ENCODE assay signal across 22 cellular contexts in genomic region chr2:85652056-85652455, GRCh38. TPM values are rescaled to one million over a fixed set of nuclear protein-coding genes. Genes with fewer than 3 reads are reported as not detected.
"Had no signal": no experiment of that assay in that cellular context is flagged by ENCODE, and none has a peak within 500 bp of the region (broad histone marks: within the 10 kb centered on the region; RNA-seq: fewer than 3 reads in every experiment).

No MANE protein-coding gene starts in this region.

- FAIRE-seq: keratinocyte, pancreas had no signal

- H3K9me3 Mint-ChIP-seq: activated CD4-positive, alpha-beta T cell treated with anti-CD3 and anti-CD28 coated beads, Interleukin-2, amount 10 ng/mL, durations not matched to agents 24 days and 14 days; memory B cell; naive B cell; stimulated activated memory B cell treated with anti-CD40 and anti-IgM and Interleukin-4, amounts not matched to agents 10 μg/mL and 1 μg/mL and 100 μg/mL, for 72 hours had no signal

- H3K4me3 ChIP-seq: ascending aorta, breast epithelium, coronary artery, gastrocnemius medialis, left ventricle myocardium inferior, mucosa of descending colon, pancreas, right lobe of liver, spleen, vagina had no signal

- H3K4me1 ChIP-seq: ascending aorta, breast epithelium, gastrocnemius medialis, pancreas, vagina had no signal

- H3K9me3 ChIP-seq: ascending aorta, breast epithelium, gastrocnemius medialis, left ventricle myocardium inferior, mucosa of descending colon, pancreas, right lobe of liver, spleen, vagina had no signal

- H3K27ac ChIP-seq: breast epithelium, coronary artery, gastrocnemius medialis, left ventricle myocardium inferior, pancreas, right lobe of liver, vagina had no signal

- ATAC-seq: gastrocnemius medialis; mucosa of descending colon; stimulated activated memory B cell treated with anti-CD40 and anti-IgM and Interleukin-4, amounts not matched to agents 10 μg/mL and 1 μg/mL and 100 μg/mL, for 72 hours had no signal

- H3K27ac Mint-ChIP-seq: activated CD4-positive, alpha-beta T cell treated with anti-CD3 and anti-CD28 coated beads, Interleukin-2, amount 10 ng/mL, durations not matched to agents 24 days and 14 days; memory B cell; naive B cell; stimulated activated memory B cell treated with anti-CD40 and anti-IgM and Interleukin-4, amounts not matched to agents 10 μg/mL and 1 μg/mL and 100 μg/mL, for 72 hours had no signal

- DNase-seq: activated CD4-positive, alpha-beta T cell treated with anti-CD3 and anti-CD28 coated beads, Interleukin-2, amount 10 ng/mL, durations not matched to agents 24 days and 14 days; activated CD8-positive, alpha-beta memory T cell treated with anti-CD3 and anti-CD28 coated beads for 24 hours; activated CD8-positive, alpha-beta memory T cell treated with anti-CD3 and anti-CD28 coated beads, Interleukin-2, amount 50 U/mL, for 48 hours; activated effector memory CD4-positive, alpha-beta T cell treated with anti-CD3 and anti-CD28 coated beads, Interleukin-2, amount 50 U/mL, for 16 hours; activated naive CD4-positive, alpha-beta T cell treated with anti-CD3 and anti-CD28 coated beads, Interleukin-2, amount 50 U/mL, for 16 hours; activated T-cell treated with anti-CD3 and anti-CD28 coated beads, Interleukin-2, amount 50 U/mL, for 48 hours; erythroblast; gastrocnemius medialis; left ventricle myocardium inferior; naive B cell; pancreas; right lobe of liver; spleen; stimulated activated CD4-positive, alpha-beta T cell treated with anti-CD3 and anti-CD28 coated beads, Interleukin-4, amount 100 ng/mL, for 4 hours had no signal

- H3K27me3 Mint-ChIP-seq: activated CD4-positive, alpha-beta T cell treated with anti-CD3 and anti-CD28 coated beads, Interleukin-2, amount 10 ng/mL, durations not matched to agents 24 days and 14 days; memory B cell; naive B cell; stimulated activated memory B cell treated with anti-CD40 and anti-IgM and Interleukin-4, amounts not matched to agents 10 μg/mL and 1 μg/mL and 100 μg/mL, for 72 hours had no signal

- H3K27me3 ChIP-seq: ascending aorta, breast epithelium, gastrocnemius medialis, pancreas, right lobe of liver, spleen, vagina had no signal

- H3K4me3 Mint-ChIP-seq: activated CD4-positive, alpha-beta T cell treated with anti-CD3 and anti-CD28 coated beads, Interleukin-2, amount 10 ng/mL, durations not matched to agents 24 days and 14 days; memory B cell; naive B cell; stimulated activated memory B cell treated with anti-CD40 and anti-IgM and Interleukin-4, amounts not matched to agents 10 μg/mL and 1 μg/mL and 100 μg/mL, for 72 hours had no signal

RNA-seq across cellular contexts. Expression of gene SFTPB, which starts 15.9 kb away (rescaled TPM):
- total RNA-seq: activated CD4-positive, alpha-beta T cell treated with anti-CD3 and anti-CD28 coated beads, Interleukin-2, amount 10 ng/mL, durations not matched to agents 24 days and 14 days; ascending aorta; gastrocnemius medialis; left ventricle myocardium inferior; vagina had no signal
- polyA plus RNA-seq: keratinocyte had no signal

RNA-seq across cellular contexts. Expression of gene GNLY, which starts 42.1 kb away (rescaled TPM):
- total RNA-seq: ascending aorta had no signal
- polyA plus RNA-seq: keratinocyte had no signal
